In genomic region chr6:12185081-12185673, GRCh38 we compare ENCODE assay signal across 16 cellular contexts.
A peak's percentile ranks its signal among the peaks of the same experiment; 100 is the strongest.
DNase-seq lines count a peak whose midpoint lies in the region; FAIRE-seq and TF ChIP-seq lines count a peak whose summit lies in the region.
"Had no signal": no experiment of that assay in that cellular context is flagged by ENCODE, and none has a peak within 500 bp of the region (broad histone marks: within the 10 kb centered on the region; RNA-seq: fewer than 3 reads in every experiment).

No MANE protein-coding gene starts in this region.

- peak overlapping the region; percentile 35 for H3K27ac ChIP-seq in keratinocyte (ENCODE audit: control insufficient read depth, insufficient read depth, low read length)
- H3K27ac ChIP-seq: BLaER1 treated with 17β-estradiol and CSF1 and Interleukin-3, amounts not matched to agents 10 nM and 100 nM; GM23248 had no signal

- FAIRE-seq in H54 (lab: Jason Lieb, UNC) (peak; percentile 50), bronchial epithelial cell (lab: Jason Lieb, UNC) (no peak), keratinocyte (lab: Jason Lieb, UNC) (peak; percentile 87)
- FAIRE-seq: GM19239 had no signal

- peak overlapping the region; percentile 71 for H2AFZ ChIP-seq in keratinocyte (ENCODE audit: control insufficient read depth, low read length)
- H2AFZ ChIP-seq: GM23248 had no signal

- no peaks in the 10 kb centered on the region for H4K20me1 ChIP-seq in keratinocyte (ENCODE audit: control insufficient read depth, extremely low read depth, insufficient read depth, low read length)
- H4K20me1 ChIP-seq: BLaER1 treated with 17β-estradiol and CSF1 and Interleukin-3, amounts not matched to agents 10 nM and 100 nM had no signal

- no peak for TF ChIP-seq CTCF in bronchial epithelial cell (IDR thresholded peaks at IDR 0.05; ENCODE audit: insufficient read depth, low read length, severe bottlenecking)
- no peak for TF ChIP-seq CTCF in keratinocyte (optimal IDR thresholded peaks at IDR 0.05 in 1 of 3, IDR thresholded peaks at IDR 0.05 in 1 of 3, conservative IDR thresholded peaks at IDR 0.05 in 1 of 3; ENCODE audit: extremely low read depth in 1 of 3, insufficient read depth in 2 of 3, low read length in 3 of 3)

- no peak for TF ChIP-seq POLR2A in H54 (IDR thresholded peaks at IDR 0.05; ENCODE audit: low read depth, low read length)

- H3K9ac ChIP-seq in keratinocyte (ENCODE audit: control insufficient read depth, extremely low read depth, insufficient read depth, low read length), result no peak overlapping the region
- H3K9ac ChIP-seq: BLaER1 treated with 17β-estradiol and CSF1 and Interleukin-3, amounts not matched to agents 10 nM and 100 nM; GM23248 had no signal

- no peaks in the 10 kb centered on the region for H3K9me3 ChIP-seq in keratinocyte (ENCODE audit: control insufficient read depth, low read depth, low read length)
- H3K9me3 ChIP-seq: BLaER1 treated with 17β-estradiol and CSF1 and Interleukin-3, amounts not matched to agents 10 nM and 100 nM had no signal

- peaks cover 13% of the 10 kb centered on the region for H3K4me1 ChIP-seq in keratinocyte (ENCODE audit: control insufficient read depth, extremely low read depth, insufficient read depth, low read length)
- H3K4me1 ChIP-seq: BLaER1 treated with 17β-estradiol and CSF1 and Interleukin-3, amounts not matched to agents 10 nM and 100 nM had no signal

- no peak for DNase-seq in H54 (ENCODE audit: insufficient read length, low spot score)
- DNase-seq in NCI-H460 (ENCODE audit: extremely low read depth, low read depth), result peak; percentile 9
- peak; percentile 24 for DNase-seq in bronchial epithelial cell (ENCODE audit: low read depth)
- no peak for DNase-seq in keratinocyte (ENCODE audit: low read depth, low spot score)
- no peak for DNase-seq in central memory CD4-positive, alpha-beta T cell
- DNase-seq in HCEC 1CT, result no peak
- DNase-seq in KBM-7, result no peak
- DNase-seq: Calu3; CD8-positive, alpha-beta T cell; DND-41; EL; GM23248; H7 had no signal

- H3K27me3 ChIP-seq in bronchial epithelial cell (ENCODE audit: control insufficient read depth, insufficient read depth, low read length) (no peaks in the 10 kb centered on the region), keratinocyte (ENCODE audit: control insufficient read depth, extremely low read depth, insufficient read depth, low read length) (no peaks in the 10 kb centered on the region)
- H3K27me3 ChIP-seq: BLaER1 treated with 17β-estradiol and CSF1 and Interleukin-3, amounts not matched to agents 10 nM and 100 nM had no signal

- no peak overlapping the region for H3K4me3 ChIP-seq in bronchial epithelial cell (ENCODE audit: low read depth, low read length)
- H3K4me3 ChIP-seq in keratinocyte (ENCODE audit: control insufficient read depth in 2 of 3, extremely low read depth in 1 of 3, insufficient read depth in 2 of 3, low read depth in 1 of 3, low read length in 3 of 3), result no peak overlapping the region
- H3K4me3 ChIP-seq: BLaER1 treated with 17β-estradiol and CSF1 and Interleukin-3, amounts not matched to agents 10 nM and 100 nM; GM12878; GM23248 had no signal

- H3K36me3 ChIP-seq in bronchial epithelial cell (ENCODE audit: control insufficient read depth, insufficient read depth, low read length) (no peaks in the 10 kb centered on the region), keratinocyte (ENCODE audit: control insufficient read depth in 2 of 2, extremely low read depth in 1 of 2, insufficient read depth in 2 of 2, low read length in 2 of 2) (no peaks in the 10 kb centered on the region)
- H3K36me3 ChIP-seq: BLaER1 treated with 17β-estradiol and CSF1 and Interleukin-3, amounts not matched to agents 10 nM and 100 nM had no signal

- in situ Hi-C loops in KBM-7 (cut with MboI; ENCODE audit: low pct_unique_long_range_greater_than_20kb, low sequenced_read_pairs), result no loop called here

- H3K79me2 ChIP-seq in keratinocyte (ENCODE audit: control insufficient read depth, insufficient read depth, low read length), result no peaks in the 10 kb centered on the region

- dilution Hi-C loops in keratinocyte (cut with MboI; ENCODE audit: extremely low pct_ligation_motif_present, low sequenced_read_pairs), result no loop called here

- H3K4me2 ChIP-seq in keratinocyte (ENCODE audit: control insufficient read depth, extremely low read depth, insufficient read depth, low read depth, low read length), result peak overlapping the region; percentile 37
- H3K4me2 ChIP-seq: BLaER1 treated with 17β-estradiol and CSF1 and Interleukin-3, amounts not matched to agents 10 nM and 100 nM had no signal

- H3K9me1 ChIP-seq in keratinocyte (ENCODE audit: control insufficient read depth, extremely low read depth, insufficient read depth, low read length), result no peaks in the 10 kb centered on the region

Comparison
In these comparisons a context has a peak if more than half of its experiments do, and no peak if none do; other contexts are left out.
1. DNase-seq: peak in NCI-H460 (single experiment) and bronchial epithelial cell (single experiment); none in H54 (single experiment), keratinocyte (single experiment), central memory CD4-positive, alpha-beta T cell (single experiment), HCEC 1CT (single experiment) and KBM-7 (single experiment).